Comparison of ENCODE assay signal across 16 cellular contexts in genomic region chr9:35569206-35569605, GRCh38. TPM values are rescaled to one million over a fixed set of nuclear protein-coding genes. Genes with fewer than 3 reads are reported as not detected.
DNase-seq lines count a peak whose midpoint lies in the region; ATAC-seq and TF ChIP-seq lines count a peak whose summit lies in the region.
"Had no signal": no experiment of that assay in that cellular context is flagged by ENCODE, and none has a peak within 500 bp of the region (broad histone marks: within the 10 kb centered on the region; RNA-seq: fewer than 3 reads in every experiment).

No MANE protein-coding gene starts in this region.

- peaks cover 22% of the 10 kb centered on the region for H3K4me1 ChIP-seq in OCI-LY7 (ENCODE audit: insufficient read depth, low read length, poor library complexity, severe bottlenecking)
- H3K4me1 ChIP-seq in gastrocnemius medialis, result peaks cover 37 to 42% of the 10 kb centered on the region in 2 donors

- H3K4me3 Mint-ChIP-seq in activated T-cell treated with anti-CD3 and anti-CD28 coated beads, Interleukin-2, amount 50 U/mL, for 72 hours, result peak overlapping the region in 1 of 2 donors; percentile 13
- H3K4me3 Mint-ChIP-seq in stimulated activated effector memory CD8-positive, alpha-beta T cell treated with anti-CD3 and anti-CD28 coated beads, Interleukin-12 subunit alpha, Interleukin-12 subunit beta, amount 100 ng/mL, for 72 hours, result no peak overlapping the region
- H3K4me3 Mint-ChIP-seq: activated naive CD4-positive, alpha-beta T cell treated with anti-CD3 and anti-CD28 coated beads, Interleukin-2, amount 50 U/mL, for 24 hours; H9; mesothelial cell of epicardium had no signal

- H3K36me3 ChIP-seq in OCI-LY7 (ENCODE audit: insufficient read depth, low read length) (no peaks in the 10 kb centered on the region), gastrocnemius medialis (no peaks in the 10 kb centered on the region)
- H3K36me3 ChIP-seq: upper lobe of right lung had no signal

- BruUV-seq in OCI-LY7 (replicated peaks; lab: Mats Ljungman, UMichigan), result no TSS peak

- H3K4me3 ChIP-seq in OCI-LY7 (ENCODE audit: low read depth, low read length, poor library complexity, severe bottlenecking) (peak overlapping the region; percentile 2), gastrocnemius medialis (no peak overlapping the region)
- H3K4me3 ChIP-seq: upper lobe of right lung had no signal

- ATAC-seq in activated T-cell treated with anti-CD3 and anti-CD28 coated beads, Interleukin-2, amount 50 U/mL, for 72 hours (replicated peaks in 1 of 2), result no peak
- ATAC-seq in HG02870 (IDR thresholded peaks at IDR 0.05; ENCODE audit: unreplicated experiment) (peak; percentile 68), gastrocnemius medialis (no peak), HG03039 (IDR thresholded peaks at IDR 0.05; ENCODE audit: unreplicated experiment) (no peak)
- ATAC-seq in stimulated activated effector memory CD8-positive, alpha-beta T cell treated with anti-CD3 and anti-CD28 coated beads, Interleukin-12 subunit alpha, Interleukin-12 subunit beta, amount 100 ng/mL, for 72 hours, result no peak
- ATAC-seq: upper lobe of right lung had no signal

- no peak for DNase-seq in activated T-cell treated with anti-CD3 and anti-CD28 coated beads, Interleukin-2, amount 50 U/mL, for 72 hours
- no peak for DNase-seq in activated T-cell treated with anti-CD3 and anti-CD28 coated beads, Interleukin-2, amount 50 U/mL, for 48 hours
- peak; percentile 41 for DNase-seq in OCI-LY7 (ENCODE audit: low spot score)
- DNase-seq in stimulated activated effector memory CD8-positive, alpha-beta T cell treated with anti-CD3 and anti-CD28 coated beads, Interleukin-12 subunit alpha, Interleukin-12 subunit beta, amount 100 ng/mL, for 72 hours (ENCODE audit: low spot score in 2 of 2), result no peak
- no peak for DNase-seq in SHP77 treated with DMSO at 0.1 percent for 48 hours (lab: John Stamatoyannopoulos, UW)
- DNase-seq in gastrocnemius medialis, result no peak
- DNase-seq: central memory CD4-positive, alpha-beta T cell; H9; NCI-H146; NCI-H510A; posterior cingulate gyrus; upper lobe of right lung had no signal

- H3K27ac ChIP-seq in OCI-LY7 (ENCODE audit: low read depth, low read length, poor library complexity, severe bottlenecking) (peak overlapping the region; percentile 4), gastrocnemius medialis (no peak overlapping the region)
- H3K27ac ChIP-seq: upper lobe of right lung had no signal

- peak overlapping the region; percentile 54; the same call in 1 of the 2 replicates for H2AFZ ChIP-seq in OCI-LY7 (ENCODE audit: low read length)

- no peaks in the 10 kb centered on the region for H3K79me2 ChIP-seq in OCI-LY7 (ENCODE audit: insufficient read depth, low read depth, low read length)

- H3K9me3 Mint-ChIP-seq in activated T-cell treated with anti-CD3 and anti-CD28 coated beads, Interleukin-2, amount 50 U/mL, for 72 hours, result peaks cover 0 to 4% of the 10 kb centered on the region in 2 donors
- no peaks in the 10 kb centered on the region for H3K9me3 Mint-ChIP-seq in stimulated activated effector memory CD8-positive, alpha-beta T cell treated with anti-CD3 and anti-CD28 coated beads, Interleukin-12 subunit alpha, Interleukin-12 subunit beta, amount 100 ng/mL, for 72 hours
- H3K9me3 Mint-ChIP-seq: activated naive CD4-positive, alpha-beta T cell treated with anti-CD3 and anti-CD28 coated beads, Interleukin-2, amount 50 U/mL, for 24 hours; H9; mesothelial cell of epicardium had no signal

- H3K4me1 Mint-ChIP-seq in activated T-cell treated with anti-CD3 and anti-CD28 coated beads, Interleukin-2, amount 50 U/mL, for 72 hours (ENCODE audit: low read depth), result peaks cover 51% of the 10 kb centered on the region
- peaks cover 49% of the 10 kb centered on the region for H3K4me1 Mint-ChIP-seq in stimulated activated effector memory CD8-positive, alpha-beta T cell treated with anti-CD3 and anti-CD28 coated beads, Interleukin-12 subunit alpha, Interleukin-12 subunit beta, amount 100 ng/mL, for 72 hours
- H3K4me1 Mint-ChIP-seq: mesothelial cell of epicardium had no signal

- no peaks in the 10 kb centered on the region for H3K27me3 ChIP-seq in gastrocnemius medialis
- H3K27me3 ChIP-seq: upper lobe of right lung had no signal

- in situ Hi-C loops in gastrocnemius medialis (cut with MboI; ENCODE audit: low sequenced_read_pairs in 4 of 4), result loop anchor here in 1 of 4 donors (25.0 kb wide), 2 partner anchors 93 to 457 kb away; partner anchors contain the start of genes ARHGEF39, ATOSB, CA9 and CCDC107

- CTCF ChIA-PET in OCI-LY7 (lab: Charles Lee; ENCODE audit: unreplicated experiment), result no interaction called here

- peaks cover 9 to 10% of the 10 kb centered on the region in 2 donors for H3K36me3 Mint-ChIP-seq in activated T-cell treated with anti-CD3 and anti-CD28 coated beads, Interleukin-2, amount 50 U/mL, for 72 hours (ENCODE audit: insufficient read depth in 2 of 2)
- peaks cover 7% of the 10 kb centered on the region for H3K36me3 Mint-ChIP-seq in stimulated activated effector memory CD8-positive, alpha-beta T cell treated with anti-CD3 and anti-CD28 coated beads, Interleukin-12 subunit alpha, Interleukin-12 subunit beta, amount 100 ng/mL, for 72 hours
- H3K36me3 Mint-ChIP-seq: activated naive CD4-positive, alpha-beta T cell treated with anti-CD3 and anti-CD28 coated beads, Interleukin-2, amount 50 U/mL, for 24 hours; mesothelial cell of epicardium had no signal

- no peaks in the 10 kb centered on the region for H4K20me1 ChIP-seq in OCI-LY7 (ENCODE audit: insufficient read depth, low read length)

- intact Hi-C loops in OCI-LY7 (cut with micrococcal nuclease; ENCODE audit: unreplicated experiment) (no loop called here), gastrocnemius medialis (cut with DNase I; ENCODE audit: low total_unique reads) (no loop called here)

- peak overlapping the region; percentile 48 for H3K4me2 ChIP-seq in OCI-LY7 (ENCODE audit: low read length)

- no peak for TF ChIP-seq POLR2A in gastrocnemius medialis (IDR thresholded peaks at IDR 0.05)

- POLR2A ChIA-PET in OCI-LY7 (lab: Charles Lee), result interaction anchor here (0.6 to 1.2 kb wide), 8 partner anchors 9 to 934 kb away, joined by 3 to 6 read pairs (median 4); partner anchors contain the start of gene ARHGEF39

- no peaks in the 10 kb centered on the region for H3K9me2 ChIP-seq in OCI-LY7 (ENCODE audit: insufficient read depth, low read length)

- H3K27me3 Mint-ChIP-seq in activated T-cell treated with anti-CD3 and anti-CD28 coated beads, Interleukin-2, amount 50 U/mL, for 72 hours (ENCODE audit: low read depth), result no peaks in the 10 kb centered on the region
- H3K27me3 Mint-ChIP-seq: activated naive CD4-positive, alpha-beta T cell treated with anti-CD3 and anti-CD28 coated beads, Interleukin-2, amount 50 U/mL, for 24 hours had no signal

- H3K9me3 ChIP-seq in OCI-LY7 (ENCODE audit: low read length) (no peaks in the 10 kb centered on the region), gastrocnemius medialis (no peaks in the 10 kb centered on the region)
- H3K9me3 ChIP-seq: upper lobe of right lung had no signal

- TF ChIP-seq CTCF in OCI-LY7 (conservative IDR thresholded peaks at IDR 0.05; ENCODE audit: low read length), result no peak
- TF ChIP-seq CTCF in gastrocnemius medialis (IDR thresholded peaks at IDR 0.05 in 4 of 5, conservative IDR thresholded peaks at IDR 0.05 in 1 of 5), result no peak

- H3K27ac Mint-ChIP-seq in activated T-cell treated with anti-CD3 and anti-CD28 coated beads, Interleukin-2, amount 50 U/mL, for 72 hours, result peak overlapping the region; percentile 23
- peak overlapping the region; percentile 94 for H3K27ac Mint-ChIP-seq in stimulated activated effector memory CD8-positive, alpha-beta T cell treated with anti-CD3 and anti-CD28 coated beads, Interleukin-12 subunit alpha, Interleukin-12 subunit beta, amount 100 ng/mL, for 72 hours
- H3K27ac Mint-ChIP-seq: activated naive CD4-positive, alpha-beta T cell treated with anti-CD3 and anti-CD28 coated beads, Interleukin-2, amount 50 U/mL, for 24 hours; H9; mesothelial cell of epicardium had no signal

RNA-seq across cellular contexts. Expression of gene TESK1, which starts 35.9 kb away (rescaled TPM):
- total RNA-seq in activated T-cell treated with anti-CD3 and anti-CD28 coated beads, Interleukin-2, amount 50 U/mL, for 72 hours, result 10 to 100 TPM; 39.9 to 45.5 TPM
- 15.0 and 18.3 TPM in 2 replicates for total RNA-seq in OCI-LY7 (2014; rRNA removed; shearing (Covaris generic))
- total RNA-seq in OCI-LY7 (2022) (36.9 and 42.2 TPM in 2 replicates), gastrocnemius medialis (100 to 1,000 TPM in 1 of 4 donors, 10 to 100 TPM in 3; 48.1 to 108 (median 65.4) TPM)

RNA-seq across cellular contexts. Expression of gene CD72, which starts 49.0 kb away (rescaled TPM):
- total RNA-seq in activated T-cell treated with anti-CD3 and anti-CD28 coated beads, Interleukin-2, amount 50 U/mL, for 72 hours, result 10 to 100 TPM; 28.7 to 31.9 TPM
- 91.4 and 107 TPM in 2 replicates for total RNA-seq in OCI-LY7 (2014; rRNA removed; shearing (Covaris generic))
- 63.0 and 67.6 TPM in 2 replicates for total RNA-seq in OCI-LY7 (2022)
- 10 to 100 TPM in 1 of 4 donors, under 1 TPM in 3; 0.40 to 18.3 (median 0.68) TPM for total RNA-seq in gastrocnemius medialis
